Comparison of ENCODE assay signal across 18 cellular contexts in the genomic region with DNA sequence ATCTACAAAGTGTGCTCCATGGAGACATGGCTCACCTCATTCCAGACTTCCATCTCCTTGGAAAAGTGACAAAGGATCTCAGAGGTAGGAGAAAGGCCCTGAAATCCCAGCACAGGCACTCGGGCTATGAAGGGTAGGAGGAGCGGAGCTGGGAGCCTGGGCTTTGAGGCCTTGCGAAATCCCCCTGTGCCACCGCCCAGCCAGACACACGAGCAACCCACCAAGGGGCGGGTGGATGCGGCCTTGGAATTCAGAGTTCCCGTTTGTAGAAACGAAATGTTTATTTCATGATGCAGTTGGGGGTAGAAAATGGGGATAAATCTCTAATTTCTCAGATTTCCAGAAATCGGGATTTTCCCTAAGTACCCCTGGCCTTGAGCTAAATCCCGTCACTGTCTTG.
"Had no signal": no experiment of that assay in that cellular context is flagged by ENCODE, and none has a peak within 500 bp of the region (broad histone marks: within the 10 kb centered on the region; RNA-seq: fewer than 3 reads in every experiment).

No MANE protein-coding gene starts in this region.

- H3K36me3 ChIP-seq: gastroesophageal sphincter, neutrophil, suprapubic skin, thyroid gland, upper lobe of left lung, vagina had no signal

- H3K9me3 ChIP-seq: neutrophil, suprapubic skin, thyroid gland, upper lobe of left lung, vagina had no signal

- H3K27me3 ChIP-seq: neutrophil, thyroid gland, upper lobe of left lung, vagina had no signal

- ATAC-seq: esophagus mucosa; gastroesophageal sphincter; left colon; left ventricle myocardium superior; naive thymus-derived CD4-positive, alpha-beta T cell; sciatic nerve; stimulated activated effector memory CD8-positive, alpha-beta T cell treated with anti-CD3 and anti-CD28 coated beads, Interleukin-12 subunit alpha, Interleukin-12 subunit beta, amount 100 ng/mL, for 72 hours; stimulated activated naive CD8-positive, alpha-beta T cell treated with anti-CD3 and anti-CD28 coated beads, Interleukin-15, Interleukin-2, amounts not matched to agents 100 U/mL and 50 U/mL, for 24 hours had no signal

- H3K27ac ChIP-seq: gastroesophageal sphincter, neutrophil, suprapubic skin, thyroid gland, upper lobe of left lung, vagina had no signal

- H3K9me3 Mint-ChIP-seq: naive thymus-derived CD4-positive, alpha-beta T cell; stimulated activated effector memory CD8-positive, alpha-beta T cell treated with anti-CD3 and anti-CD28 coated beads, Interleukin-12 subunit alpha, Interleukin-12 subunit beta, amount 100 ng/mL, for 72 hours had no signal

- H3K4me3 ChIP-seq: gastroesophageal sphincter, suprapubic skin, thyroid gland, upper lobe of left lung, vagina had no signal

- H3K36me3 Mint-ChIP-seq: naive thymus-derived CD4-positive, alpha-beta T cell; stimulated activated effector memory CD8-positive, alpha-beta T cell treated with anti-CD3 and anti-CD28 coated beads, Interleukin-12 subunit alpha, Interleukin-12 subunit beta, amount 100 ng/mL, for 72 hours had no signal

- H3K27ac Mint-ChIP-seq: naive thymus-derived CD4-positive, alpha-beta T cell; nephron progenitor cell; stimulated activated effector memory CD8-positive, alpha-beta T cell treated with anti-CD3 and anti-CD28 coated beads, Interleukin-12 subunit alpha, Interleukin-12 subunit beta, amount 100 ng/mL, for 72 hours had no signal

- DNase-seq: effector memory CD4-positive, alpha-beta T cell; left ventricle myocardium superior; mesendoderm; naive thymus-derived CD4-positive, alpha-beta T cell; nephron progenitor cell; stimulated activated CD4-positive, alpha-beta T cell treated with anti-CD3 and anti-CD28 coated beads, Interleukin-4, amount 100 ng/mL, for 1 hour; stimulated activated CD8-positive, alpha-beta memory T cell treated with anti-CD3 and anti-CD28 coated beads, Interleukin-4, amount 100 ng/mL, for 48 hours; stimulated activated naive CD8-positive, alpha-beta T cell treated with anti-CD3 and anti-CD28 coated beads, Interleukin-15, Interleukin-2, amounts not matched to agents 100 U/mL and 50 U/mL, for 24 hours; thyroid gland had no signal

- H3K4me1 ChIP-seq: gastroesophageal sphincter, vagina had no signal

- H3K4me3 Mint-ChIP-seq: naive thymus-derived CD4-positive, alpha-beta T cell; nephron progenitor cell; stimulated activated effector memory CD8-positive, alpha-beta T cell treated with anti-CD3 and anti-CD28 coated beads, Interleukin-12 subunit alpha, Interleukin-12 subunit beta, amount 100 ng/mL, for 72 hours had no signal
